29 cellular contexts compared by ENCODE assay signal in the genomic region with DNA sequence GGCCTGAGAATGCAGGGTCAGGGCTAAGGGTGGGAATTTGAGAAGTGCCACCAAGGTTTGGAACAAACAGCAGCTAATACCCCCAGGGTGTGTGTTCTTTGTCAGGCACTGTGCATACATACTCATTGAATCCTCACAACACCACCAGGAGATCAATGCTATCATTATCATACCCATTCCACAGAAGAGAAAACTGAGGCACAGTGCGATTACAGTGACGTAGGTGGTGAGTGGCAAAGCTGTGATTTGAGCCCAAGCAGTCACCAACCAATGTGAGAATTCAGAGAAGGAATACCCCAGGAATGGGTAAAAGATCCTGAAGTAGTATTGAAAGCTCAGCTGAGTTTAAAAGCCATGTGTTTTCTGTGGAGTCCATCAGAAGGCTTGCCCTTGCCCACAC.
DNase-seq lines count a peak whose midpoint lies in the region; ATAC-seq, FAIRE-seq and TF ChIP-seq lines count a peak whose summit lies in the region.
"Had no signal": no experiment of that assay in that cellular context is flagged by ENCODE, and none has a peak within 500 bp of the region (broad histone marks: within the 10 kb centered on the region; RNA-seq: fewer than 3 reads in every experiment).

No MANE protein-coding gene starts in this region.

- H2AK9ac ChIP-seq in IMR-90 (replicated peaks; ENCODE audit: low read depth, low read length, poor library complexity) = no peak overlapping the region

- H2BK5ac ChIP-seq in IMR-90 (ENCODE audit: low read depth, low read length, poor library complexity, severe bottlenecking) (no peak overlapping the region), H1 (ENCODE audit: low read depth, low read length) (no peak overlapping the region)

- H3K9ac ChIP-seq in IMR-90 (ENCODE audit: low read depth, low read length) (no peak overlapping the region), K562 (ENCODE audit: insufficient read depth in 1 of 2, low read depth in 2 of 2, low read length in 2 of 2) (no peak overlapping the region), H1 (replicated peaks in 1 of 4; ENCODE audit: extremely low read depth in 1 of 4, low read depth in 3 of 4, low read length in 3 of 4) (no peak overlapping the region)
- H3K9ac ChIP-seq: BLaER1 had no signal

- peak overlapping the region; percentile 12; the same call in 1 of the 2 replicates for H3K4ac ChIP-seq in IMR-90 (ENCODE audit: low read depth, low read length)
- H3K4ac ChIP-seq in H1 (replicated peaks; ENCODE audit: insufficient read length, low read depth, low read length) = no peak overlapping the region

- H3K36me3 ChIP-seq in IMR-90 (ENCODE audit: control insufficient read depth, insufficient read depth, low read length) = no peaks in the 10 kb centered on the region
- H3K36me3 ChIP-seq in K562 (ENCODE audit: control insufficient read depth, insufficient read depth, low read length) = no peaks in the 10 kb centered on the region
- no peaks in the 10 kb centered on the region for H3K36me3 ChIP-seq in H1 (ENCODE audit: control insufficient read depth in 2 of 4, insufficient read depth in 4 of 4, low read length in 3 of 4)
- H3K36me3 ChIP-seq: BE2C, BLaER1 had no signal

- peaks cover 82% of the 10 kb centered on the region for H3K4me1 Mint-ChIP-seq in HFFc6 (ENCODE audit: low read depth)
- H3K4me1 Mint-ChIP-seq: CD4-positive, alpha-beta memory T cell; CD8-positive, alpha-beta memory T cell had no signal

- H3K27ac Mint-ChIP-seq in HFFc6 = no peak overlapping the region
- H3K27ac Mint-ChIP-seq: CD14-positive monocyte; CD4-positive, alpha-beta memory T cell; CD4-positive, CD25-positive, alpha-beta regulatory T cell; CD8-positive, alpha-beta memory T cell had no signal

- BruUV-seq in IMR-90 (replicated peaks; lab: Mats Ljungman, UMichigan) = no TSS peak
- no TSS peak for BruUV-seq in K562 (replicated peaks; lab: Mats Ljungman, UMichigan)

- in situ Hi-C loops in IMR-90 (cut with MboI; ENCODE audit: low sequenced_read_pairs) = no loop called here
- in situ Hi-C loops in K562 (cut with MboI) = no loop called here

- no CpG with 5 or more reads among the region's 2 CpGs for WGBS in IMR-90 (ENCODE audit: extremely low coverage in 2 of 2, insufficient read length in 1 of 2), 2 experiments
- 0% methylated on average over 2 of the region's 2 CpGs for WGBS in K562 (ENCODE audit: insufficient coverage, low coverage, missing lambda C conversion rate)
- WGBS in H1 (ENCODE audit: extremely low coverage in 1 of 2, insufficient coverage in 1 of 2, insufficient read length in 1 of 2, insufficient replicate concordance in 2 of 2, low coverage in 1 of 2, low lambda C conversion rate in 2 of 2, missing lambda C conversion rate in 1 of 2), 2 experiments = 74% methylated on average over 2 of the region's 2 CpGs; no CpG with 5 or more reads in 1 of the 2 experiments

- peak overlapping the region; percentile 11; the same call in 1 of the 2 replicates for H3K4me3 Mint-ChIP-seq in HFFc6
- H3K4me3 Mint-ChIP-seq: CD14-positive monocyte; CD4-positive, alpha-beta memory T cell; CD4-positive, CD25-positive, alpha-beta regulatory T cell; CD8-positive, alpha-beta memory T cell had no signal

- H4K8ac ChIP-seq in IMR-90 (ENCODE audit: low read depth in 2 of 2, low read length in 2 of 2) (peak overlapping the region in 1 of 2 experiments; percentile 67; a peak in 1 of 4 replicates), H1 (ENCODE audit: extremely low read depth, insufficient read depth, low read length) (no peak overlapping the region)

- POLR2A ChIA-PET in IMR-90 (lab: Charles Lee; ENCODE audit: unreplicated experiment) = no interaction called here
- POLR2A ChIA-PET in K562 (lab: Yijun Ruan, JAX) = no interaction called here
- POLR2A ChIA-PET in H1 (lab: Charles Lee; ENCODE audit: partially characterized antibody) = no interaction called here

- H3K4me2 ChIP-seq in IMR-90 (ENCODE audit: low read depth, low read length) (no peak overlapping the region), K562 (ENCODE audit: insufficient read depth, low read length) (no peak overlapping the region), H1 (ENCODE audit: insufficient read depth in 1 of 2, low read depth in 2 of 2, low read length in 2 of 2) (no peak overlapping the region)
- H3K4me2 ChIP-seq: BLaER1 had no signal

- H4K91ac ChIP-seq in IMR-90 (ENCODE audit: insufficient read depth, low read depth, low read length) (peak overlapping the region; percentile 19; the same call in 1 of the 2 replicates), H1 (replicated peaks; ENCODE audit: insufficient read length, low read length) (no peak overlapping the region)

- no peak for FAIRE-seq in K562 (lab: Jason Lieb, UNC)
- no peak for FAIRE-seq in H1 (lab: Jason Lieb, UNC)
- FAIRE-seq: A204.1, GM12878, GM12892, GM18507, GM19239 had no signal

- peak overlapping the region; percentile 21; the same call in 1 of the 2 replicates for H4K5ac ChIP-seq in IMR-90 (ENCODE audit: low read depth, low read length)
- H4K5ac ChIP-seq in H1 (ENCODE audit: insufficient read length, low read depth, low read length) = no peak overlapping the region

- no peaks in the 10 kb centered on the region for H3K9me3 ChIP-seq in IMR-90 (ENCODE audit: control insufficient read depth, insufficient read depth, low read length)
- H3K9me3 ChIP-seq in K562 (replicated peaks; ENCODE audit: control insufficient read depth, insufficient read depth, low read depth, low read length) = no peaks in the 10 kb centered on the region
- H3K9me3 ChIP-seq in H1 (ENCODE audit: insufficient read depth in 2 of 2, low read depth in 1 of 2, low read length in 1 of 2) = no peaks in the 10 kb centered on the region
- H3K9me3 ChIP-seq: BE2C, BLaER1 had no signal

- H3K18ac ChIP-seq in IMR-90 (ENCODE audit: low read depth, low read length) = peak overlapping the region; percentile 54; the same call in 1 of the 2 replicates
- H3K18ac ChIP-seq in H1 (ENCODE audit: extremely low read depth, low read length) = no peak overlapping the region

- TF ChIP-seq RAD21 in IMR-90 (IDR thresholded peaks at IDR 0.05; ENCODE audit: low read length) = no peak
- no peak for TF ChIP-seq RAD21 in K562 (CRISPR knock-in tag; conservative IDR thresholded peaks at IDR 0.05 in 1 of 2, IDR thresholded peaks at IDR 0.05 in 1 of 2)
- TF ChIP-seq RAD21 in H1 (IDR thresholded peaks at IDR 0.05 in 1 of 2, conservative IDR thresholded peaks at IDR 0.05 in 1 of 2; ENCODE audit: low read depth in 2 of 2, low read length in 2 of 2) = no peak

- peak overlapping the region; percentile 86; the same call in 1 of the 2 replicates for H2BK120ac ChIP-seq in IMR-90 (ENCODE audit: low read depth, low read length)
- no peak overlapping the region for H2BK120ac ChIP-seq in H1 (replicated peaks; ENCODE audit: low read depth, low read length)

- peaks cover 21% of the 10 kb centered on the region for H3K9me1 ChIP-seq in IMR-90 (ENCODE audit: insufficient read depth, low read length)
- H3K9me1 ChIP-seq in K562 (ENCODE audit: control insufficient read depth, insufficient read depth, low read length) = no peaks in the 10 kb centered on the region

- TF ChIP-seq CTCF in HFFc6 (IDR thresholded peaks at IDR 0.05) (no peak), IMR-90 (conservative IDR thresholded peaks at IDR 0.05; ENCODE audit: low read depth, low read length) (no peak), K562 (IDR thresholded peaks at IDR 0.05 in 2 of 3, conservative IDR thresholded peaks at IDR 0.05 in 1 of 3; ENCODE audit: insufficient read depth in 2 of 3, low read depth in 1 of 3, low read length in 3 of 3) (no peak), H1 (IDR thresholded peaks at IDR 0.05; ENCODE audit: control extremely low read depth in 1 of 3, insufficient read depth in 1 of 3, low read depth in 1 of 3, low read length in 3 of 3) (no peak), dorsolateral prefrontal cortex (IDR thresholded peaks at IDR 0.05 in 54 of 56, conservative IDR thresholded peaks at IDR 0.05 in 2 of 56; ENCODE audit: low read depth in 1 of 56, partially characterized antibody in 56 of 56) (no peak)

- no peak for TF ChIP-seq EP300 in K562 (IDR thresholded peaks at IDR 0.05; ENCODE audit: low read length)
- no peak for TF ChIP-seq EP300 in H1 (IDR thresholded peaks at IDR 0.05; ENCODE audit: borderline replicate concordance in 1 of 2, low read depth in 2 of 2, low read length in 2 of 2)

- intact Hi-C loops in IMR-90 (cut with micrococcal nuclease) (no loop called here), K562 (cut with micrococcal nuclease) (no loop called here), dorsolateral prefrontal cortex (cut with DNase I) (no loop called here)

- H3K23me2 ChIP-seq in H1 (ENCODE audit: low read depth, low read length) = no peaks in the 10 kb centered on the region

- peak overlapping the region; percentile 84; the same call in 1 of the 2 replicates for H2BK20ac ChIP-seq in IMR-90 (ENCODE audit: low read depth, low read length)
- H2BK20ac ChIP-seq in H1 (ENCODE audit: low read length) = no peak overlapping the region

- H3K23ac ChIP-seq in IMR-90 (ENCODE audit: low read depth, low read length) (no peak overlapping the region), H1 (ENCODE audit: insufficient read length) (no peak overlapping the region)

- H3K4me3 ChIP-seq in IMR-90 (ENCODE audit: insufficient read depth, low read depth, low read length) (no peak overlapping the region), K562 (no peak overlapping the region), H1 (ENCODE audit: extremely low read depth in 1 of 4, insufficient read depth in 2 of 4, low read depth in 3 of 4, low read length in 4 of 4) (no peak overlapping the region), dorsolateral prefrontal cortex (no peak overlapping the region)
- H3K4me3 ChIP-seq: BLaER1, GM12878 had no signal

- no peak for DNase-seq in HFFc6
- DNase-seq in IMR-90 = no peak
- no peak for DNase-seq in K562 (ENCODE audit: extremely low read depth in 1 of 4, low spot score in 3 of 4)
- no peak for DNase-seq in H1 (ENCODE audit: low read depth in 1 of 2, low spot score in 2 of 2)
- DNase-seq in dorsolateral prefrontal cortex = no peak
- DNase-seq in dermis blood vessel endothelial cell = no peak
- DNase-seq: 8988T; ACHN; BE2C; CD4-positive, alpha-beta memory T cell; CD4-positive, CD25-positive, alpha-beta regulatory T cell; CD8-positive, alpha-beta memory T cell; COR-L47; DMS 273 treated with DMSO at 0.1 percent for 48 hours; DMS153; DMS53; DMS79; DND-41; EL; GDM1 had no signal

- H3K27me3 Mint-ChIP-seq in HFFc6 (ENCODE audit: insufficient read depth) = peaks cover 5% of the 10 kb centered on the region

- H2AFZ ChIP-seq in IMR-90 (replicated peaks; ENCODE audit: low read length, poor library complexity) = no peak overlapping the region
- H2AFZ ChIP-seq in K562 (ENCODE audit: low read depth, low read length) = no peak overlapping the region
- no peak overlapping the region for H2AFZ ChIP-seq in H1 (ENCODE audit: low read length)

- H2BK12ac ChIP-seq in H1 (ENCODE audit: low read depth, low read length) = no peak overlapping the region

- no peaks in the 10 kb centered on the region for H3K9me3 Mint-ChIP-seq in HFFc6
- H3K9me3 Mint-ChIP-seq: CD8-positive, alpha-beta memory T cell had no signal

- H3K27me3 ChIP-seq in IMR-90 (ENCODE audit: control insufficient read depth, insufficient read depth, low read length) = no peaks in the 10 kb centered on the region
- H3K27me3 ChIP-seq in K562 (ENCODE audit: control insufficient read depth in 2 of 2, insufficient read depth in 2 of 2, low read length in 2 of 2) = peaks cover 0 to 5% of the 10 kb centered on the region in 2 experiments; a peak in 3 of 5 replicates
- H3K27me3 ChIP-seq in H1 (replicated peaks in 1 of 4; ENCODE audit: control insufficient read depth in 3 of 4, extremely low read depth in 1 of 4, insufficient read depth in 3 of 4, low read length in 3 of 4) = no peaks in the 10 kb centered on the region
- no peaks in the 10 kb centered on the region for H3K27me3 ChIP-seq in dorsolateral prefrontal cortex
- H3K27me3 ChIP-seq: BE2C, BLaER1 had no signal

- TF ChIP-seq POLR2A in IMR-90 (IDR thresholded peaks at IDR 0.05; ENCODE audit: low read depth, low read length) (no peak), K562 (conservative IDR thresholded peaks at IDR 0.05) (no peak), H1 (IDR thresholded peaks at IDR 0.05; ENCODE audit: control extremely low read depth in 1 of 2, low read depth in 2 of 2, low read length in 2 of 2) (no peak)

- H3K14ac ChIP-seq in IMR-90 (replicated peaks; ENCODE audit: low read depth, low read length) = 0 out of 2 replicates have a peak overlapping the region, but pooled peaks have one; percentile 42
- peak overlapping the region; percentile 31 for H3K14ac ChIP-seq in H1 (ENCODE audit: insufficient read length)

- H3K27ac ChIP-seq in IMR-90 (ENCODE audit: insufficient read depth, low read length) (no peak overlapping the region), K562 (ENCODE audit: extremely low read depth, low read depth, low read length) (no peak overlapping the region), H1 (ENCODE audit: low read depth, low read length) (no peak overlapping the region), dorsolateral prefrontal cortex (peak overlapping the region in 5 of 59 donors; percentile 6 to 48 (median 25))
- H3K27ac ChIP-seq: BLaER1 had no signal

- H4K20me1 ChIP-seq in IMR-90 (ENCODE audit: insufficient read depth, low read length) (no peaks in the 10 kb centered on the region), K562 (replicated peaks; ENCODE audit: control insufficient read depth, insufficient read depth, low read length) (no peaks in the 10 kb centered on the region), H1 (replicated peaks in 1 of 2; ENCODE audit: control insufficient read depth in 1 of 2, insufficient read depth in 2 of 2, low read length in 2 of 2) (peaks cover 0 to 2% of the 10 kb centered on the region in 2 experiments)
- H4K20me1 ChIP-seq: BLaER1 had no signal

- CTCF ChIA-PET in IMR-90 (lab: Yijun Ruan, JAX) (no interaction called here), K562 (lab: Yijun Ruan, JAX; ENCODE audit: low intra/inter-chr PET ratio) (no interaction called here), H1 (lab: Charles Lee; ENCODE audit: partially characterized antibody) (no interaction called here)

- no peaks in the 10 kb centered on the region for H3K36me3 Mint-ChIP-seq in HFFc6 (ENCODE audit: low read depth)
- H3K36me3 Mint-ChIP-seq: CD14-positive monocyte; CD4-positive, alpha-beta memory T cell; CD4-positive, CD25-positive, alpha-beta regulatory T cell; CD8-positive, alpha-beta memory T cell had no signal

- H3K79me1 ChIP-seq in IMR-90 (ENCODE audit: low read depth in 1 of 2, low read length in 2 of 2) = 0 out of 4 replicates have a peak, but pooled peaks cover 0 to 4% of the 10 kb centered on the region in 2 experiments
- H3K79me1 ChIP-seq in H1 (ENCODE audit: low read depth, low read length) = no peaks in the 10 kb centered on the region

- no peaks in the 10 kb centered on the region for H3K79me2 ChIP-seq in K562 (ENCODE audit: control insufficient read depth, insufficient read depth, low read length)
- no peaks in the 10 kb centered on the region for H3K79me2 ChIP-seq in H1 (ENCODE audit: control insufficient read depth in 1 of 2, insufficient read depth in 2 of 2, low read length in 2 of 2)

- H2BK15ac ChIP-seq in IMR-90 (ENCODE audit: low read depth, low read length) (peak overlapping the region; percentile 34; the same call in 2 of the 3 replicates), H1 (ENCODE audit: low read length) (no peak overlapping the region)

- H3K4me1 ChIP-seq in IMR-90 (ENCODE audit: control insufficient read depth, insufficient read depth, low read length) (peaks cover 31% of the 10 kb centered on the region), K562 (replicated peaks in 1 of 2; ENCODE audit: control insufficient read depth in 2 of 2, insufficient read depth in 2 of 2, low read length in 2 of 2) (no peaks in the 10 kb centered on the region), H1 (replicated peaks in 1 of 4; ENCODE audit: control insufficient read depth in 3 of 4, insufficient read depth in 4 of 4, low read length in 3 of 4) (peaks cover 0 to 7% (median 3%) of the 10 kb centered on the region in 4 experiments; a peak in 3 of 7 replicates)
- H3K4me1 ChIP-seq: BE2C had no signal

- dilution Hi-C loops in IMR-90 (cut with HindIII; ENCODE audit: low sequenced_read_pairs, unreplicated experiment) = no loop called here

- H3K56ac ChIP-seq in IMR-90 (ENCODE audit: extremely low read depth, insufficient read depth, low read length) (no peak overlapping the region), H1 (replicated peaks; ENCODE audit: insufficient read length, low read depth, low read length) (no peak overlapping the region)

- H2AK5ac ChIP-seq in IMR-90 (ENCODE audit: low read depth, low read length) = peak overlapping the region; percentile 79; the same call in 1 of the 2 replicates
- no peak overlapping the region for H2AK5ac ChIP-seq in H1 (ENCODE audit: low read depth, low read length)

- ATAC-seq in IMR-90 (ENCODE audit: low read depth) = no peak
- no peak for ATAC-seq in K562
- no peak for ATAC-seq in GM21526 (IDR thresholded peaks at IDR 0.05; ENCODE audit: low FRiP score, unreplicated experiment)
- ATAC-seq in GM18907 (IDR thresholded peaks at IDR 0.05; ENCODE audit: unreplicated experiment) = no peak
- ATAC-seq: GM12878 had no signal
